ENCODE assay signal across 17 cellular contexts in the genomic region with DNA sequence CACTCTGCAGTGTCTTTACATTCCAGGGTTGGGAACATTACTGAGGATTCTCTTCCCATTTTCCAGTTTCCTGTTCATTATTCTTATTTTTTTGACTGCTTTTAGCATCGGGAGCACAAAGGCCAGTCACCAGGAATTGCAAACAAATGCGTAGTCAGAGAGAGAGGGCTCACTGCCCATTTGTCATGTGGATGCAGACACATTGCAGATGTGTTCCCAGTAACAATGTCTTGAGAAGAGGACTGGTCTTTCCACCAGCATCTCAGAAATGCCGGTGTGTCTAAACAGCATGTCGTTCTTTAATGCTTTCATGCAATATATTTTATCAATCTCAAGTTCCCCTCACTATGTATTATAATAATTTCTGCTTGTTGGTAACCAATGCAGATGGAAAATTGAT. TPM values are rescaled to one million over a fixed set of nuclear protein-coding genes. Genes with fewer than 3 reads are reported as not detected.
"Had no signal": no experiment of that assay in that cellular context is flagged by ENCODE, and none has a peak within 500 bp of the region (broad histone marks: within the 10 kb centered on the region; RNA-seq: fewer than 3 reads in every experiment).

No MANE protein-coding gene starts in this region.

- H3K9me3 Mint-ChIP-seq: activated CD4-positive, alpha-beta memory T cell treated with anti-CD3 and anti-CD28 coated beads for 36 hours; activated naive CD8-positive, alpha-beta T cell treated with anti-CD3 and anti-CD28 coated beads, Interleukin-2, amount 50 U/mL, for 24 hours; effector memory CD8-positive, alpha-beta T cell; mesothelial cell of epicardium; naive B cell; stimulated activated naive CD8-positive, alpha-beta T cell treated with anti-CD3 and anti-CD28 coated beads, Interleukin-15, amount 100 ng/mL, for 72 hours had no signal

- H3K4me1 ChIP-seq: tibial nerve, vagina had no signal

- ATAC-seq: activated naive CD8-positive, alpha-beta T cell treated with anti-CD3 and anti-CD28 coated beads, Interleukin-2, amount 50 U/mL, for 24 hours; effector memory CD8-positive, alpha-beta T cell; stimulated activated naive CD8-positive, alpha-beta T cell treated with anti-CD3 and anti-CD28 coated beads, Interleukin-15, amount 100 ng/mL, for 72 hours had no signal

- H3K4me3 Mint-ChIP-seq: activated CD4-positive, alpha-beta memory T cell treated with anti-CD3 and anti-CD28 coated beads for 36 hours; activated naive CD8-positive, alpha-beta T cell treated with anti-CD3 and anti-CD28 coated beads, Interleukin-2, amount 50 U/mL, for 24 hours; effector memory CD8-positive, alpha-beta T cell; mesothelial cell of epicardium; naive B cell; stimulated activated naive CD8-positive, alpha-beta T cell treated with anti-CD3 and anti-CD28 coated beads, Interleukin-15, amount 100 ng/mL, for 72 hours had no signal

- H3K27ac ChIP-seq: neutrophil, tibial nerve, vagina had no signal

- H3K4me3 ChIP-seq: tibial nerve, vagina had no signal

- H3K36me3 ChIP-seq: neutrophil, tibial nerve, vagina had no signal

- H3K27ac Mint-ChIP-seq: activated CD4-positive, alpha-beta memory T cell treated with anti-CD3 and anti-CD28 coated beads for 36 hours; activated naive CD8-positive, alpha-beta T cell treated with anti-CD3 and anti-CD28 coated beads, Interleukin-2, amount 50 U/mL, for 24 hours; effector memory CD8-positive, alpha-beta T cell; mesothelial cell of epicardium; naive B cell; stimulated activated naive CD8-positive, alpha-beta T cell treated with anti-CD3 and anti-CD28 coated beads, Interleukin-15, amount 100 ng/mL, for 72 hours had no signal

- H3K9me3 ChIP-seq: neutrophil, tibial nerve, vagina had no signal

- H3K36me3 Mint-ChIP-seq: activated CD4-positive, alpha-beta memory T cell treated with anti-CD3 and anti-CD28 coated beads for 36 hours; mesothelial cell of epicardium; naive B cell had no signal

- H3K27me3 ChIP-seq: tibial nerve, vagina had no signal

- DNase-seq: activated CD4-positive, alpha-beta memory T cell treated with anti-CD3 and anti-CD28 coated beads for 36 hours; activated gamma-delta T cell treated with Interleukin-2 at 50 U/mL for 16 hours; activated naive CD8-positive, alpha-beta T cell treated with anti-CD3 and anti-CD28 coated beads, Interleukin-2, amount 50 U/mL, for 24 hours; activated T-cell treated with anti-CD3 and anti-CD28 coated beads, Interleukin-2, amount 50 U/mL, for 48 hours; central memory CD4-positive, alpha-beta T cell; effector memory CD8-positive, alpha-beta T cell; naive B cell; stimulated activated CD4-positive, alpha-beta T cell treated with anti-CD3 and anti-CD28 coated beads, Interleukin-4, amount 100 ng/mL, for 4 hours; stimulated activated naive CD8-positive, alpha-beta T cell treated with anti-CD3 and anti-CD28 coated beads, Interleukin-15, amount 100 ng/mL, for 72 hours had no signal

- H3K4me1 Mint-ChIP-seq: activated naive CD8-positive, alpha-beta T cell treated with anti-CD3 and anti-CD28 coated beads, Interleukin-2, amount 50 U/mL, for 24 hours; naive B cell; stimulated activated naive CD8-positive, alpha-beta T cell treated with anti-CD3 and anti-CD28 coated beads, Interleukin-15, amount 100 ng/mL, for 72 hours had no signal

RNA-seq across cellular contexts. Expression of a gene that starts 1.0 kb away (rescaled TPM):
- total RNA-seq: activated CD4-positive, alpha-beta memory T cell treated with anti-CD3 and anti-CD28 coated beads for 36 hours; epithelial cell of proximal tubule; liver; mesothelial cell of epicardium; SK-MEL-5; skeletal muscle tissue; tibial nerve; vagina had no signal

RNA-seq across cellular contexts. Expression of a gene that starts 16.7 kb away (rescaled TPM):
- total RNA-seq: activated CD4-positive, alpha-beta memory T cell treated with anti-CD3 and anti-CD28 coated beads for 36 hours; epithelial cell of proximal tubule; liver; mesothelial cell of epicardium; SK-MEL-5; skeletal muscle tissue; tibial nerve; vagina had no signal

RNA-seq across cellular contexts. Expression of a gene that starts 20.4 kb away (rescaled TPM):
- total RNA-seq: activated CD4-positive, alpha-beta memory T cell treated with anti-CD3 and anti-CD28 coated beads for 36 hours; epithelial cell of proximal tubule; liver; mesothelial cell of epicardium; SK-MEL-5; skeletal muscle tissue; tibial nerve; vagina had no signal

RNA-seq across cellular contexts. Expression of a gene that starts 31.1 kb away (rescaled TPM):
- total RNA-seq: activated CD4-positive, alpha-beta memory T cell treated with anti-CD3 and anti-CD28 coated beads for 36 hours; epithelial cell of proximal tubule; liver; mesothelial cell of epicardium; SK-MEL-5; skeletal muscle tissue; tibial nerve; vagina had no signal

RNA-seq across cellular contexts. Expression of a gene that starts 54.9 kb away (rescaled TPM):
- total RNA-seq: activated CD4-positive, alpha-beta memory T cell treated with anti-CD3 and anti-CD28 coated beads for 36 hours; epithelial cell of proximal tubule; liver; mesothelial cell of epicardium; SK-MEL-5; skeletal muscle tissue; tibial nerve; vagina had no signal
